ENCODE assay signal across 16 cellular contexts in the genomic region with DNA sequence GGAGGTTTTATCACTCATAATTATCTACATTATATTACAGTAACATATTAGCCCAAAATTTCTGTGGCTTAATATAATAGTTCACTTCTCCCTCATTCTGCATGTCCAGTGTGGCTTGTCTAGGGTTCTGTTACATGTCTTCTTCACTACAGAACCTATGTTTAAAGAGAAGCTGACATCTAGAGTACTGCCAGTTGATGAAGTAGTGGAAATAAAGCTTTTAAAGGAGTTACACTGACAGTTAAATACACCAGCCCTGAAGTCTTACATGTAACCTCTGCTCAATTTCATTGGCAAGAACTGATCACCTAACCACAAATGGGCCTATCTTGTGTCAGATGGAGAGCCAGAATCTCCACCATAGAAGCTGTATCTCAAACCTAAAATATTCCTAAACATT. TPM values are rescaled to one million over a fixed set of nuclear protein-coding genes. Genes with fewer than 3 reads are reported as not detected.
DNase-seq lines count a peak whose midpoint lies in the region; ATAC-seq and TF ChIP-seq lines count a peak whose summit lies in the region.
"Had no signal": no experiment of that assay in that cellular context is flagged by ENCODE, and none has a peak within 500 bp of the region (broad histone marks: within the 10 kb centered on the region; RNA-seq: fewer than 3 reads in every experiment).

No MANE protein-coding gene starts in this region.

- no peaks in the 10 kb centered on the region for H3K36me3 ChIP-seq in Loucy (ENCODE audit: insufficient read depth, low read length)
- H3K36me3 ChIP-seq in stomach smooth muscle (ENCODE audit: control insufficient read depth in 2 of 2, insufficient read depth in 2 of 2, low read length in 2 of 2), result no peaks in the 10 kb centered on the region
- H3K36me3 ChIP-seq in gastrocnemius medialis, result no peaks in the 10 kb centered on the region
- H3K36me3 ChIP-seq: BE2C had no signal

- no peak for TF ChIP-seq CTCF in Loucy (conservative IDR thresholded peaks at IDR 0.05; ENCODE audit: low read length)
- TF ChIP-seq CTCF in gastrocnemius medialis (IDR thresholded peaks at IDR 0.05 in 4 of 5, conservative IDR thresholded peaks at IDR 0.05 in 1 of 5), result no peak

- no peak overlapping the region for H3K4me3 Mint-ChIP-seq in activated CD4-positive, alpha-beta memory T cell treated with anti-CD3 and anti-CD28 coated beads for 36 hours
- H3K4me3 Mint-ChIP-seq: CD4-positive, alpha-beta memory T cell; H9 had no signal

- in situ Hi-C loops in gastrocnemius medialis (cut with MboI; ENCODE audit: low sequenced_read_pairs in 4 of 4), result no loop called here

- peaks cover 9% of the 10 kb centered on the region for H3K36me3 Mint-ChIP-seq in activated CD4-positive, alpha-beta memory T cell treated with anti-CD3 and anti-CD28 coated beads for 36 hours

- H3K4me1 Mint-ChIP-seq in activated CD4-positive, alpha-beta memory T cell treated with anti-CD3 and anti-CD28 coated beads for 36 hours (ENCODE audit: low read depth), result peaks cover 68% of the 10 kb centered on the region

- H3K9me3 Mint-ChIP-seq in activated CD4-positive, alpha-beta memory T cell treated with anti-CD3 and anti-CD28 coated beads for 36 hours, result no peaks in the 10 kb centered on the region
- H3K9me3 Mint-ChIP-seq: CD4-positive, alpha-beta memory T cell; H9 had no signal

- no peak for TF ChIP-seq POLR2A in gastrocnemius medialis (IDR thresholded peaks at IDR 0.05)

- peaks cover 28% of the 10 kb centered on the region for H3K4me1 ChIP-seq in Loucy (ENCODE audit: insufficient read depth, low read length, poor library complexity, severe bottlenecking)
- peaks cover 11% of the 10 kb centered on the region for H3K4me1 ChIP-seq in stomach smooth muscle (ENCODE audit: control insufficient read depth, insufficient read depth, low read length)
- H3K4me1 ChIP-seq in gastrocnemius medialis, result peaks cover 0 to 21% of the 10 kb centered on the region in 2 donors
- H3K4me1 ChIP-seq: BE2C had no signal

- H3K27ac ChIP-seq in stomach smooth muscle (ENCODE audit: low read length) (peak overlapping the region; percentile 46), gastrocnemius medialis (no peak overlapping the region)
- H3K27ac ChIP-seq: A549, C4-2B had no signal

- ATAC-seq in left colon, result peak; percentile 12
- ATAC-seq in gastrocnemius medialis, result no peak
- ATAC-seq: A549, HepG2 had no signal

- H3F3A ChIP-seq in Loucy (ENCODE audit: low read depth), result no peaks in the 10 kb centered on the region

- no peaks in the 10 kb centered on the region for H3K9me2 ChIP-seq in Loucy (replicated peaks; ENCODE audit: low read depth, low read length)

- no peak overlapping the region for H3K9ac ChIP-seq in Loucy (ENCODE audit: low read depth, low read length, poor library complexity, severe bottlenecking)
- no peak overlapping the region for H3K9ac ChIP-seq in stomach smooth muscle (ENCODE audit: low read length in 2 of 2)

- peaks cover 42% of the 10 kb centered on the region for H4K20me1 ChIP-seq in Loucy (ENCODE audit: insufficient read depth, low read length, poor library complexity, severe bottlenecking)

- no peaks in the 10 kb centered on the region for H3K27me3 Mint-ChIP-seq in activated CD4-positive, alpha-beta memory T cell treated with anti-CD3 and anti-CD28 coated beads for 36 hours
- H3K27me3 Mint-ChIP-seq: CD4-positive, alpha-beta memory T cell had no signal

- no peak overlapping the region for H3K27ac Mint-ChIP-seq in activated CD4-positive, alpha-beta memory T cell treated with anti-CD3 and anti-CD28 coated beads for 36 hours
- H3K27ac Mint-ChIP-seq: H9 had no signal

- CTCF ChIA-PET in activated CD4-positive, alpha-beta memory T cell treated with anti-CD3 and anti-CD28 coated beads for 36 hours (lab: Charles Lee), result interaction anchor here (0.6 to 1.3 kb wide), 3 partner anchors 42 to 237 kb away, joined by 3 to 4 read pairs (median 4); no protein-coding TSS in a partner anchor

- no peak overlapping the region for H2AFZ ChIP-seq in Loucy (ENCODE audit: low read length)

- H3K27me3 ChIP-seq in Loucy (ENCODE audit: insufficient read depth, low read length, poor library complexity, severe bottlenecking) (no peaks in the 10 kb centered on the region), stomach smooth muscle (ENCODE audit: control insufficient read depth in 1 of 2, insufficient read depth in 2 of 2, low read length in 2 of 2) (no peaks in the 10 kb centered on the region), gastrocnemius medialis (no peaks in the 10 kb centered on the region)
- H3K27me3 ChIP-seq: BE2C had no signal

- POLR2A ChIA-PET in activated CD4-positive, alpha-beta memory T cell treated with anti-CD3 and anti-CD28 coated beads for 36 hours (lab: Charles Lee), result interaction anchor here (0.8 kb wide), 1 partner anchor 87 kb away, joined by 3 read pairs; a partner anchor contains a TSS

- intact Hi-C loops in left colon (cut with DNase I, micrococcal nuclease) (no loop called here), gastrocnemius medialis (cut with DNase I; ENCODE audit: low total_unique reads) (no loop called here)
- intact Hi-C loops in activated CD4-positive, alpha-beta memory T cell treated with anti-CD3 and anti-CD28 coated beads for 36 hours (cut with micrococcal nuclease), result no loop called here

- H3K9me3 ChIP-seq in Loucy (ENCODE audit: insufficient read depth, low read depth, low read length) (no peaks in the 10 kb centered on the region), stomach smooth muscle (ENCODE audit: control insufficient read depth in 2 of 2, low read length in 2 of 2) (no peaks in the 10 kb centered on the region), gastrocnemius medialis (no peaks in the 10 kb centered on the region)
- H3K9me3 ChIP-seq: A549, BE2C had no signal

- H3K4me2 ChIP-seq in Loucy (ENCODE audit: low read depth, low read length, poor library complexity, severe bottlenecking), result peak overlapping the region; percentile 18
- H3K4me2 ChIP-seq: A549 had no signal

- H3K79me2 ChIP-seq in Loucy (ENCODE audit: insufficient read depth, low read length), result peaks cover 97% of the 10 kb centered on the region

- H3K4me3 ChIP-seq in Loucy (ENCODE audit: low read length, poor library complexity, severe bottlenecking) (no peak overlapping the region), stomach smooth muscle (ENCODE audit: low read length in 2 of 2) (no peak overlapping the region), gastrocnemius medialis (no peak overlapping the region)
- H3K4me3 ChIP-seq: A549 had no signal

- DNase-seq in SK-N-DZ (ENCODE audit: low spot score) (peak; percentile 65), left colon (no peak), gastrocnemius medialis (no peak)
- DNase-seq in activated CD4-positive, alpha-beta memory T cell treated with anti-CD3 and anti-CD28 coated beads for 36 hours, result no peak
- DNase-seq: BE2C; CD4-positive, alpha-beta memory T cell; DMS153; DMS79 treated with DMSO at 0.1 percent for 48 hours; EL; GOT3; H9 had no signal

RNA-seq across cellular contexts. Expression of a gene that starts 32.9 kb away (rescaled TPM):
- polyA plus RNA-seq in SK-N-DZ (2014; cell fraction: cytosol; rRNA removed), result 2.4 and 3.4 TPM in 2 replicates
- 3.1 and 5.6 TPM in 2 replicates for polyA plus RNA-seq in SK-N-DZ (2014; cell fraction: nucleus; rRNA removed)
- total RNA-seq in left colon (10 to 100 TPM; 22.1 to 23.3 TPM), gastrocnemius medialis (10 to 100 TPM in 2 of 4 donors, 1 to 10 TPM in 2; 5.8 to 18.4 (median 9.8) TPM)
- 10 to 100 TPM; 18.8 to 19.3 TPM for total RNA-seq in activated CD4-positive, alpha-beta memory T cell treated with anti-CD3 and anti-CD28 coated beads for 36 hours
